8 cellular contexts compared by ENCODE assay signal in genomic region chr19:19472106-19472505, GRCh38. TPM values are rescaled to one million over a fixed set of nuclear protein-coding genes. Genes with fewer than 3 reads are reported as not detected.
A peak's percentile ranks its signal among the peaks of the same experiment; 100 is the strongest.
DNase-seq lines count a peak whose midpoint lies in the region; ATAC-seq and TF ChIP-seq lines count a peak whose summit lies in the region.
"Not testable (repeated sequence)": the region's sequence is repeated elsewhere in the genome, so short reads cannot be mapped to it uniquely, and the experiment has no call there.

No MANE protein-coding gene starts in this region.

- not testable (repeated sequence) for H3K14ac ChIP-seq in H9 (ENCODE audit: insufficient read depth, low read length)

- H3K9me3 ChIP-seq in CD4-positive, alpha-beta T cell (ENCODE audit: control insufficient read depth, low read length), result peaks cover 18% of the 10 kb centered on the region
- not testable (repeated sequence) for H3K9me3 ChIP-seq in H9 (ENCODE audit: control insufficient read depth, low read depth, low read length); T-helper 17 cell (ENCODE audit: control insufficient read depth, low read length, poor library complexity, severe bottlenecking)

- H3K79me1 ChIP-seq in H9 (ENCODE audit: insufficient read depth, low read depth, low read length, poor library complexity, severe bottlenecking), result not testable (repeated sequence)

- not testable (repeated sequence) for H2BK20ac ChIP-seq in H9 (ENCODE audit: low read depth, low read length, poor library complexity, severe bottlenecking)

- not testable (repeated sequence) for H3K18ac ChIP-seq in H9 (ENCODE audit: insufficient read length, low read depth, low read length)

- DNase-seq in CD4-positive, alpha-beta T cell; H9; T-helper 17 cell; activated CD4-positive, alpha-beta memory T cell treated with anti-CD3 and anti-CD28 coated beads, Interleukin-2, amount 10 ng/mL, durations not matched to agents 7 days and 5 days; activated naive CD4-positive, alpha-beta T cell treated with anti-CD3 and anti-CD28 coated beads for 36 hours; effector memory CD8-positive, alpha-beta T cell; naive thymus-derived CD8-positive, alpha-beta T cell: not testable (repeated sequence)

- H3K27ac Mint-ChIP-seq in CD4-positive, alpha-beta T cell, result peak overlapping the region; percentile 70
- H3K27ac Mint-ChIP-seq in H9 (peak overlapping the region; percentile 31 to 76 (median 37); a peak in 2 of 7 replicates), T-helper 17 cell (peak overlapping the region; percentile 96)
- peak overlapping the region; percentile 74 for H3K27ac Mint-ChIP-seq in activated CD4-positive, alpha-beta memory T cell treated with anti-CD3 and anti-CD28 coated beads, Interleukin-2, amount 10 ng/mL, durations not matched to agents 7 days and 5 days
- H3K27ac Mint-ChIP-seq in activated naive CD4-positive, alpha-beta T cell treated with anti-CD3 and anti-CD28 coated beads for 36 hours, result peak overlapping the region; percentile 55
- H3K27ac Mint-ChIP-seq in effector memory CD8-positive, alpha-beta T cell, result peak overlapping the region; percentile 86 to 92
- peak overlapping the region; percentile 53 to 83 (median 70) for H3K27ac Mint-ChIP-seq in naive thymus-derived CD8-positive, alpha-beta T cell
- H3K27ac Mint-ChIP-seq in stimulated activated memory B cell treated with anti-CD40 and anti-IgM and Interleukin-4, amounts not matched to agents 10 μg/mL and 1 μg/mL and 100 μg/mL, for 72 hours, result peak overlapping the region; percentile 77

- not testable (repeated sequence) for H2BK120ac ChIP-seq in H9 (ENCODE audit: low read depth, low read length, poor library complexity, severe bottlenecking)

- peaks cover 74% of the 10 kb centered on the region for H3K36me3 Mint-ChIP-seq in CD4-positive, alpha-beta T cell (ENCODE audit: low read depth)
- H3K36me3 Mint-ChIP-seq in H9 (ENCODE audit: insufficient read depth in 1 of 3, low read depth in 3 of 3), result peaks cover 21 to 47% (median 33%) of the 10 kb centered on the region in 3 experiments
- H3K36me3 Mint-ChIP-seq in T-helper 17 cell (ENCODE audit: low read depth), result not testable (repeated sequence)
- peaks cover 61% of the 10 kb centered on the region for H3K36me3 Mint-ChIP-seq in activated CD4-positive, alpha-beta memory T cell treated with anti-CD3 and anti-CD28 coated beads, Interleukin-2, amount 10 ng/mL, durations not matched to agents 7 days and 5 days (ENCODE audit: low read depth)
- peaks cover 27% of the 10 kb centered on the region for H3K36me3 Mint-ChIP-seq in activated naive CD4-positive, alpha-beta T cell treated with anti-CD3 and anti-CD28 coated beads for 36 hours (ENCODE audit: low read depth)
- H3K36me3 Mint-ChIP-seq in effector memory CD8-positive, alpha-beta T cell (ENCODE audit: insufficient read depth), result peaks cover 55% of the 10 kb centered on the region
- peaks cover 16 to 67% (median 30%) of the 10 kb centered on the region in 3 donors for H3K36me3 Mint-ChIP-seq in naive thymus-derived CD8-positive, alpha-beta T cell
- H3K36me3 Mint-ChIP-seq in stimulated activated memory B cell treated with anti-CD40 and anti-IgM and Interleukin-4, amounts not matched to agents 10 μg/mL and 1 μg/mL and 100 μg/mL, for 72 hours, result peaks cover 42% of the 10 kb centered on the region

- H3K4me1 ChIP-seq in H9 (ENCODE audit: insufficient read depth, low read length), result not testable (repeated sequence)

- H3K56ac ChIP-seq in H9 (ENCODE audit: insufficient read length, low read depth, low read length), result not testable (repeated sequence)

- intact Hi-C loops in CD4-positive, alpha-beta T cell (cut with DNase I, micrococcal nuclease); activated naive CD4-positive, alpha-beta T cell treated with anti-CD3 and anti-CD28 coated beads for 36 hours (cut with micrococcal nuclease): not testable (repeated sequence)

- not testable (repeated sequence) for H2BK15ac ChIP-seq in H9 (ENCODE audit: low read depth, low read length)

- not testable (repeated sequence) for ATAC-seq in CD4-positive, alpha-beta T cell (ENCODE audit: poor library complexity); T-helper 17 cell; effector memory CD8-positive, alpha-beta T cell (replicated peaks); naive thymus-derived CD8-positive, alpha-beta T cell; stimulated activated memory B cell treated with anti-CD40 and anti-IgM and Interleukin-4, amounts not matched to agents 10 μg/mL and 1 μg/mL and 100 μg/mL, for 72 hours

- peak overlapping the region; percentile 54 for H3K4me3 Mint-ChIP-seq in CD4-positive, alpha-beta T cell
- H3K4me3 Mint-ChIP-seq in H9; activated naive CD4-positive, alpha-beta T cell treated with anti-CD3 and anti-CD28 coated beads for 36 hours: not testable (repeated sequence)
- peak overlapping the region; percentile 75 for H3K4me3 Mint-ChIP-seq in T-helper 17 cell
- H3K4me3 Mint-ChIP-seq in activated CD4-positive, alpha-beta memory T cell treated with anti-CD3 and anti-CD28 coated beads, Interleukin-2, amount 10 ng/mL, durations not matched to agents 7 days and 5 days, result peak overlapping the region; percentile 26
- peak overlapping the region in 1 of 2 donors; percentile 5 for H3K4me3 Mint-ChIP-seq in effector memory CD8-positive, alpha-beta T cell
- H3K4me3 Mint-ChIP-seq in naive thymus-derived CD8-positive, alpha-beta T cell, result peak overlapping the region in 1 of 10 donors; percentile 34
- H3K4me3 Mint-ChIP-seq in stimulated activated memory B cell treated with anti-CD40 and anti-IgM and Interleukin-4, amounts not matched to agents 10 μg/mL and 1 μg/mL and 100 μg/mL, for 72 hours, result peak overlapping the region; percentile 34

- H3K23ac ChIP-seq in H9 (ENCODE audit: insufficient read length, low read depth, low read length), result not testable (repeated sequence)

- H3K4me2 ChIP-seq in H9 (ENCODE audit: insufficient read depth, insufficient read length, low read length), result not testable (repeated sequence)

- H3K27me3 Mint-ChIP-seq in CD4-positive, alpha-beta T cell; H9 (ENCODE audit: low read depth); T-helper 17 cell; activated CD4-positive, alpha-beta memory T cell treated with anti-CD3 and anti-CD28 coated beads, Interleukin-2, amount 10 ng/mL, durations not matched to agents 7 days and 5 days; activated naive CD4-positive, alpha-beta T cell treated with anti-CD3 and anti-CD28 coated beads for 36 hours (ENCODE audit: low read depth); effector memory CD8-positive, alpha-beta T cell; naive thymus-derived CD8-positive, alpha-beta T cell; stimulated activated memory B cell treated with anti-CD40 and anti-IgM and Interleukin-4, amounts not matched to agents 10 μg/mL and 1 μg/mL and 100 μg/mL, for 72 hours: not testable (repeated sequence)

- not testable (repeated sequence) for H3K23me2 ChIP-seq in H9 (ENCODE audit: insufficient read length, low read depth, low read length, poor library complexity, severe bottlenecking)

- not testable (repeated sequence) for H3K9me3 Mint-ChIP-seq in CD4-positive, alpha-beta T cell; effector memory CD8-positive, alpha-beta T cell; stimulated activated memory B cell treated with anti-CD40 and anti-IgM and Interleukin-4, amounts not matched to agents 10 μg/mL and 1 μg/mL and 100 μg/mL, for 72 hours
- peaks cover 17 to 21% of the 10 kb centered on the region in 2 experiments for H3K9me3 Mint-ChIP-seq in H9
- peaks cover 21% of the 10 kb centered on the region for H3K9me3 Mint-ChIP-seq in activated CD4-positive, alpha-beta memory T cell treated with anti-CD3 and anti-CD28 coated beads, Interleukin-2, amount 10 ng/mL, durations not matched to agents 7 days and 5 days
- H3K9me3 Mint-ChIP-seq in activated naive CD4-positive, alpha-beta T cell treated with anti-CD3 and anti-CD28 coated beads for 36 hours, result peaks cover 17% of the 10 kb centered on the region
- H3K9me3 Mint-ChIP-seq in naive thymus-derived CD8-positive, alpha-beta T cell, result peaks cover 0 to 19% (median 13%) of the 10 kb centered on the region in 9 donors

- H4K20me1 ChIP-seq in H9 (ENCODE audit: control insufficient read depth, insufficient read depth, insufficient read length), result not testable (repeated sequence)

- CTCF ChIA-PET in CD4-positive, alpha-beta T cell (lab: Charles Lee), result not testable (repeated sequence)
- CTCF ChIA-PET in activated CD4-positive, alpha-beta memory T cell treated with anti-CD3 and anti-CD28 coated beads, Interleukin-2, amount 10 ng/mL, durations not matched to agents 7 days and 5 days (lab: Charles Lee), result interaction anchor here (0.7 kb wide), 1 partner anchor 11 kb away, joined by 3 read pairs; no protein-coding TSS in a partner anchor
- CTCF ChIA-PET in activated naive CD4-positive, alpha-beta T cell treated with anti-CD3 and anti-CD28 coated beads for 36 hours (lab: Charles Lee), result interaction anchor here (0.7 to 1.9 kb wide), 3 partner anchors 17 to 176 kb away, joined by 3 to 4 read pairs (median 3); partner anchors contain the start of gene GATAD2A

- not testable (repeated sequence) for H4K8ac ChIP-seq in H9 (replicated peaks; ENCODE audit: insufficient read length, low read depth, low read length)

- POLR2A ChIA-PET in CD4-positive, alpha-beta T cell (lab: Charles Lee), result interaction anchor here (1.1 kb wide), 1 partner anchor 67 kb away, joined by 3 read pairs; the partner anchor contains the start of gene GATAD2A
- POLR2A ChIA-PET in activated CD4-positive, alpha-beta memory T cell treated with anti-CD3 and anti-CD28 coated beads, Interleukin-2, amount 10 ng/mL, durations not matched to agents 7 days and 5 days (lab: Charles Lee), result interaction anchor here (1.2 to 1.4 kb wide), 4 partner anchors 12 to 26 kb away, joined by 3 to 8 read pairs (median 4); no protein-coding TSS in a partner anchor
- POLR2A ChIA-PET in naive thymus-derived CD8-positive, alpha-beta T cell (lab: Charles Lee), result interaction anchor here (0.9 kb wide), 1 partner anchor 12 kb away, joined by 4 read pairs; no protein-coding TSS in a partner anchor

- TF ChIP-seq CTCF in CD4-positive, alpha-beta T cell (IDR thresholded peaks at IDR 0.05); H9 (conservative IDR thresholded peaks at IDR 0.05): not testable (repeated sequence)

- not testable (repeated sequence) for H2AK5ac ChIP-seq in H9 (ENCODE audit: insufficient read length, low read length)

- not testable (repeated sequence) for H4K5ac ChIP-seq in H9 (ENCODE audit: insufficient read length, low read depth, low read length)

- WGBS in H9 (ENCODE audit: extremely low coverage, insufficient read length, low lambda C conversion rate), result no CpG with 5 or more reads among the region's 5 CpGs

- H3K27ac ChIP-seq in CD4-positive, alpha-beta T cell (ENCODE audit: low read depth, low read length); H9 (ENCODE audit: insufficient read length, low read depth, low read length): not testable (repeated sequence)

- H3K27me3 ChIP-seq in CD4-positive, alpha-beta T cell (ENCODE audit: control insufficient read depth, insufficient read depth, low read length); H9 (ENCODE audit: insufficient read depth, low read length): not testable (repeated sequence)

- peaks cover 14% of the 10 kb centered on the region; the same call in 1 of the 2 replicates for H3K79me2 ChIP-seq in H9 (ENCODE audit: insufficient read depth, low read length)

- not testable (repeated sequence) for H4K91ac ChIP-seq in H9 (ENCODE audit: insufficient read length, low read depth, low read length)

- H2BK12ac ChIP-seq in H9 (ENCODE audit: insufficient read length, low read depth, low read length), result not testable (repeated sequence)

- not testable (repeated sequence) for H3K4ac ChIP-seq in H9 (ENCODE audit: low read depth, low read length)

- not testable (repeated sequence) for H3K9ac ChIP-seq in H9 (ENCODE audit: extremely low read depth, insufficient read length, low read length)

- H3K4me1 Mint-ChIP-seq in CD4-positive, alpha-beta T cell (ENCODE audit: low read depth), result peaks cover 70% of the 10 kb centered on the region
- H3K4me1 Mint-ChIP-seq in H9, result peaks cover 36 to 41% of the 10 kb centered on the region in 2 experiments
- H3K4me1 Mint-ChIP-seq in T-helper 17 cell, result peaks cover 48% of the 10 kb centered on the region
- peaks cover 67% of the 10 kb centered on the region for H3K4me1 Mint-ChIP-seq in activated CD4-positive, alpha-beta memory T cell treated with anti-CD3 and anti-CD28 coated beads, Interleukin-2, amount 10 ng/mL, durations not matched to agents 7 days and 5 days
- peaks cover 69% of the 10 kb centered on the region for H3K4me1 Mint-ChIP-seq in activated naive CD4-positive, alpha-beta T cell treated with anti-CD3 and anti-CD28 coated beads for 36 hours (ENCODE audit: low read depth)
- H3K4me1 Mint-ChIP-seq in effector memory CD8-positive, alpha-beta T cell (ENCODE audit: low read depth in 2 of 2), result peaks cover 42 to 43% of the 10 kb centered on the region in 2 donors
- H3K4me1 Mint-ChIP-seq in naive thymus-derived CD8-positive, alpha-beta T cell, result peaks cover 31 to 74% (median 61%) of the 10 kb centered on the region in 4 donors
- peaks cover 69% of the 10 kb centered on the region for H3K4me1 Mint-ChIP-seq in stimulated activated memory B cell treated with anti-CD40 and anti-IgM and Interleukin-4, amounts not matched to agents 10 μg/mL and 1 μg/mL and 100 μg/mL, for 72 hours

- H2BK5ac ChIP-seq in H9 (ENCODE audit: insufficient read length, low read length), result not testable (repeated sequence)

- H2AFZ ChIP-seq in H9 (ENCODE audit: low read length), result not testable (repeated sequence)

- not testable (repeated sequence) for H3T11ph ChIP-seq in H9 (ENCODE audit: low read length)

RNA-seq across cellular contexts. Expression of gene TSSK6, which starts 43.2 kb away (rescaled TPM):
- total RNA-seq in CD4-positive, alpha-beta T cell, result 1 to 10 TPM; 3.4 to 5.5 TPM
- total RNA-seq in H9 (2021) (2.6 and 2.8 TPM in 2 replicates), T-helper 17 cell (1 to 10 TPM; 3.8 to 3.9 TPM)
- total RNA-seq in activated CD4-positive, alpha-beta memory T cell treated with anti-CD3 and anti-CD28 coated beads, Interleukin-2, amount 10 ng/mL, durations not matched to agents 7 days and 5 days, result 1 to 10 TPM; 5.3 to 5.7 TPM
- 1 to 10 TPM; 4.5 TPM for total RNA-seq in activated naive CD4-positive, alpha-beta T cell treated with anti-CD3 and anti-CD28 coated beads for 36 hours
- total RNA-seq in naive thymus-derived CD8-positive, alpha-beta T cell, result 10 to 100 TPM in 1 of 2 experiments, 1 to 10 TPM in 1; 9.3 to 10.8 TPM
- polyA plus RNA-seq in naive thymus-derived CD8-positive, alpha-beta T cell, result 1 to 10 TPM in 2 of 3 donors, under 1 TPM in 1; 0.59 to 3.7 (median 3.1) TPM

RNA-seq across cellular contexts. Expression of gene NDUFA13, which starts 43.9 kb away (rescaled TPM):
- total RNA-seq in CD4-positive, alpha-beta T cell, result 100 to 1,000 TPM; 145 to 156 TPM
- total RNA-seq in H9 (2021) (489 and 509 TPM in 2 replicates), T-helper 17 cell (100 to 1,000 TPM; 175 to 195 TPM)
- 100 to 1,000 TPM; 371 to 388 TPM for total RNA-seq in activated CD4-positive, alpha-beta memory T cell treated with anti-CD3 and anti-CD28 coated beads, Interleukin-2, amount 10 ng/mL, durations not matched to agents 7 days and 5 days
- 100 to 1,000 TPM; 351 to 376 TPM for total RNA-seq in activated naive CD4-positive, alpha-beta T cell treated with anti-CD3 and anti-CD28 coated beads for 36 hours
- total RNA-seq in naive thymus-derived CD8-positive, alpha-beta T cell, result 100 to 1,000 TPM; 177 to 180 TPM
- polyA plus RNA-seq in naive thymus-derived CD8-positive, alpha-beta T cell, result 100 to 1,000 TPM; 329 to 360 (median 338) TPM

RNA-seq across cellular contexts. Expression of gene YJEFN3, which starts 56.6 kb away (rescaled TPM):
- 1 to 10 TPM; 3.7 to 4.4 TPM for total RNA-seq in CD4-positive, alpha-beta T cell
- total RNA-seq in H9 (2021), result 15.7 and 16.6 TPM in 2 replicates
- total RNA-seq in T-helper 17 cell, result 1 to 10 TPM; 3.0 to 6.1 TPM
- 1 to 10 TPM; 8.2 to 8.7 TPM for total RNA-seq in activated CD4-positive, alpha-beta memory T cell treated with anti-CD3 and anti-CD28 coated beads, Interleukin-2, amount 10 ng/mL, durations not matched to agents 7 days and 5 days
- 1 to 10 TPM; 6.5 to 7.2 TPM for total RNA-seq in activated naive CD4-positive, alpha-beta T cell treated with anti-CD3 and anti-CD28 coated beads for 36 hours
- total RNA-seq in naive thymus-derived CD8-positive, alpha-beta T cell, result 10 to 100 TPM; 11.1 to 12.8 TPM
- polyA plus RNA-seq in naive thymus-derived CD8-positive, alpha-beta T cell, result under 1 TPM in 2 of 3 donors, not detected in 1; 0.08 to 0.63 TPM

Comparison
In these comparisons a context has a peak if more than half of its experiments do, and no peak if none do; other contexts are left out.
1. H3K27ac Mint-ChIP-seq: peak in every context shown above with its lines; median percentile 96 in T-helper 17 cell; 89 in effector memory CD8-positive, alpha-beta T cell; 77 in stimulated activated memory B cell treated with anti-CD40 and anti-IgM and Interleukin-4, amounts not matched to agents 10 μg/mL and 1 μg/mL and 100 μg/mL, for 72 hours; 74 in activated CD4-positive, alpha-beta memory T cell treated with anti-CD3 and anti-CD28 coated beads, Interleukin-2, amount 10 ng/mL, durations not matched to agents 7 days and 5 days; 70 in naive thymus-derived CD8-positive, alpha-beta T cell; 70 in CD4-positive, alpha-beta T cell; 55 in activated naive CD4-positive, alpha-beta T cell treated with anti-CD3 and anti-CD28 coated beads for 36 hours; 37 in H9.